ENCODE assay signal across 1 cellular context in the genomic region with DNA sequence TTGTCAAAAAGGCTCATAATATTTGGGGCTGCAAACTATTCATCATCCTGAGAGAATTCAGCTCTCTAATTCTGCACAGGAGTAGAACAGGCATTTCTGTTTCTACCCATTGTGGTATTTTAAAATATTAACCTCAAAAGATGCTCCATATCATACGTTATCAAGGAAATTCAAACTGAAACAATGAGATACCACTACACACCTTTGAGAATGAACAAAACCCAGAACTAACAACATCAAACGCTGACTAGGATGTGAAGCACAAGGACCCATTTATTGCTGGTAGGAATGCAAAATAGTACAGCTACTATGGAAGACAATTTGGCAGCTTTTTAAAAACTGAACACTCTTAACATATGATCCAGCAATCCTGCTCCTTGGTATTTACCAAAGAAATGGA.
TF ChIP-seq lines count a peak whose summit lies in the region.

No MANE protein-coding gene starts in this region.

TF ChIP-seq in GM23338, 12 proteins besides CTCF, POLR2A, EP300 and RAD21 (continued from another document):
- TF ChIP-seq, protein P1, sequence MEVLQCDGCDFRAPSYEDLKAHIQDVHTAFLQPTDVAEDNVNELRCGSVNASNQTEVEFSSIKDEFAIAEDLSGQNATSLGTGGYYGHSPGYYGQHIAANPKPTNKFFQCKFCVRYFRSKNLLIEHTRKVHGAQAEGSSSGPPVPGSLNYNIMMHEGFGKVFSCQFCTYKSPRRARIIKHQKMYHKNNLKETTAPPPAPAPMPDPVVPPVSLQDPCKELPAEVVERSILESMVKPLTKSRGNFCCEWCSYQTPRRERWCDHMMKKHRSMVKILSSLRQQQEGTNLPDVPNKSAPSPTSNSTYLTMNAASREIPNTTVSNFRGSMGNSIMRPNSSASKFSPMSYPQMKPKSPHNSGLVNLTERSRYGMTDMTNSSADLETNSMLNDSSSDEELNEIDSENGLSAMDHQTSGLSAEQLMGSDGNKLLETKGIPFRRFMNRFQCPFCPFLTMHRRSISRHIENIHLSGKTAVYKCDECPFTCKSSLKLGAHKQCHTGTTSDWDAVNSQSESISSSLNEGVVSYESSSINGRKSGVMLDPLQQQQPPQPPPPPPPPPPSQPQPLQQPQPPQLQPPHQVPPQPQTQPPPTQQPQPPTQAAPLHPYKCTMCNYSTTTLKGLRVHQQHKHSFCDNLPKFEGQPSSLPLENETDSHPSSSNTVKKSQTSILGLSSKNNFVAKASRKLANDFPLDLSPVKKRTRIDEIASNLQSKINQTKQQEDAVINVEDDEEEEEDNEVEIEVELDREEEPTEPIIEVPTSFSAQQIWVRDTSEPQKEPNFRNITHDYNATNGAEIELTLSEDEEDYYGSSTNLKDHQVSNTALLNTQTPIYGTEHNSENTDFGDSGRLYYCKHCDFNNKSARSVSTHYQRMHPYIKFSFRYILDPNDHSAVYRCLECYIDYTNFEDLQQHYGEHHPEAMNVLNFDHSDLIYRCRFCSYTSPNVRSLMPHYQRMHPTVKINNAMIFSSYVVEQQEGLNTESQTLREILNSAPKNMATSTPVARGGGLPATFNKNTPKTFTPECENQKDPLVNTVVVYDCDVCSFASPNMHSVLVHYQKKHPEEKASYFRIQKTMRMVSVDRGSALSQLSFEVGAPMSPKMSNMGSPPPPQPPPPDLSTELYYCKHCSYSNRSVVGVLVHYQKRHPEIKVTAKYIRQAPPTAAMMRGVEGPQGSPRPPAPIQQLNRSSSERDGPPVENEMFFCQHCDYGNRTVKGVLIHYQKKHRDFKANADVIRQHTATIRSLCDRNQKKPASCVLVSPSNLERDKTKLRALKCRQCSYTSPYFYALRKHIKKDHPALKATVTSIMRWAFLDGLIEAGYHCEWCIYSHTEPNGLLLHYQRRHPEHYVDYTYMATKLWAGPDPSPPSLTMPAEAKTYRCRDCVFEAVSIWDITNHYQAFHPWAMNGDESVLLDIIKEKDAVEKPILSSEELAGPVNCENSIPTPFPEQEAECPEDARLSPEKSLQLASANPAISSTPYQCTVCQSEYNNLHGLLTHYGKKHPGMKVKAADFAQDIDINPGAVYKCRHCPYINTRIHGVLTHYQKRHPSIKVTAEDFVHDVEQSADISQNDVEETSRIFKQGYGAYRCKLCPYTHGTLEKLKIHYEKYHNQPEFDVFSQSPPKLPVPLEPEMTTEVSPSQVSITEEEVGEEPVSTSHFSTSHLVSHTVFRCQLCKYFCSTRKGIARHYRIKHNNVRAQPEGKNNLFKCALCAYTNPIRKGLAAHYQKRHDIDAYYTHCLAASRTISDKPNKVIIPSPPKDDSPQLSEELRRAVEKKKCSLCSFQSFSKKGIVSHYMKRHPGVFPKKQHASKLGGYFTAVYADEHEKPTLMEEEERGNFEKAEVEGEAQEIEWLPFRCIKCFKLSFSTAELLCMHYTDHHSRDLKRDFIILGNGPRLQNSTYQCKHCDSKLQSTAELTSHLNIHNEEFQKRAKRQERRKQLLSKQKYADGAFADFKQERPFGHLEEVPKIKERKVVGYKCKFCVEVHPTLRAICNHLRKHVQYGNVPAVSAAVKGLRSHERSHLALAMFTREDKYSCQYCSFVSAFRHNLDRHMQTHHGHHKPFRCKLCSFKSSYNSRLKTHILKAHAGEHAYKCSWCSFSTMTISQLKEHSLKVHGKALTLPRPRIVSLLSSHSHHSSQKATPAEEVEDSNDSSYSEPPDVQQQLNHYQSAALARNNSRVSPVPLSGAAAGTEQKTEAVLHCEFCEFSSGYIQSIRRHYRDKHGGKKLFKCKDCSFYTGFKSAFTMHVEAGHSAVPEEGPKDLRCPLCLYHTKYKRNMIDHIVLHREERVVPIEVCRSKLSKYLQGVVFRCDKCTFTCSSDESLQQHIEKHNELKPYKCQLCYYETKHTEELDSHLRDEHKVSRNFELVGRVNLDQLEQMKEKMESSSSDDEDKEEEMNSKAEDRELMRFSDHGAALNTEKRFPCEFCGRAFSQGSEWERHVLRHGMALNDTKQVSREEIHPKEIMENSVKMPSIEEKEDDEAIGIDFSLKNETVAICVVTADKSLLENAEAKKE (CRISPR knock-in tag; IDR thresholded peaks at IDR 0.05), result no peak
- TF ChIP-seq, protein P2, sequence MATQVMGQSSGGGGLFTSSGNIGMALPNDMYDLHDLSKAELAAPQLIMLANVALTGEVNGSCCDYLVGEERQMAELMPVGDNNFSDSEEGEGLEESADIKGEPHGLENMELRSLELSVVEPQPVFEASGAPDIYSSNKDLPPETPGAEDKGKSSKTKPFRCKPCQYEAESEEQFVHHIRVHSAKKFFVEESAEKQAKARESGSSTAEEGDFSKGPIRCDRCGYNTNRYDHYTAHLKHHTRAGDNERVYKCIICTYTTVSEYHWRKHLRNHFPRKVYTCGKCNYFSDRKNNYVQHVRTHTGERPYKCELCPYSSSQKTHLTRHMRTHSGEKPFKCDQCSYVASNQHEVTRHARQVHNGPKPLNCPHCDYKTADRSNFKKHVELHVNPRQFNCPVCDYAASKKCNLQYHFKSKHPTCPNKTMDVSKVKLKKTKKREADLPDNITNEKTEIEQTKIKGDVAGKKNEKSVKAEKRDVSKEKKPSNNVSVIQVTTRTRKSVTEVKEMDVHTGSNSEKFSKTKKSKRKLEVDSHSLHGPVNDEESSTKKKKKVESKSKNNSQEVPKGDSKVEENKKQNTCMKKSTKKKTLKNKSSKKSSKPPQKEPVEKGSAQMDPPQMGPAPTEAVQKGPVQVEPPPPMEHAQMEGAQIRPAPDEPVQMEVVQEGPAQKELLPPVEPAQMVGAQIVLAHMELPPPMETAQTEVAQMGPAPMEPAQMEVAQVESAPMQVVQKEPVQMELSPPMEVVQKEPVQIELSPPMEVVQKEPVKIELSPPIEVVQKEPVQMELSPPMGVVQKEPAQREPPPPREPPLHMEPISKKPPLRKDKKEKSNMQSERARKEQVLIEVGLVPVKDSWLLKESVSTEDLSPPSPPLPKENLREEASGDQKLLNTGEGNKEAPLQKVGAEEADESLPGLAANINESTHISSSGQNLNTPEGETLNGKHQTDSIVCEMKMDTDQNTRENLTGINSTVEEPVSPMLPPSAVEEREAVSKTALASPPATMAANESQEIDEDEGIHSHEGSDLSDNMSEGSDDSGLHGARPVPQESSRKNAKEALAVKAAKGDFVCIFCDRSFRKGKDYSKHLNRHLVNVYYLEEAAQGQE (IDR thresholded peaks at IDR 0.05; ENCODE audit: unreplicated experiment), result no peak
- TF ChIP-seq, protein P3, sequence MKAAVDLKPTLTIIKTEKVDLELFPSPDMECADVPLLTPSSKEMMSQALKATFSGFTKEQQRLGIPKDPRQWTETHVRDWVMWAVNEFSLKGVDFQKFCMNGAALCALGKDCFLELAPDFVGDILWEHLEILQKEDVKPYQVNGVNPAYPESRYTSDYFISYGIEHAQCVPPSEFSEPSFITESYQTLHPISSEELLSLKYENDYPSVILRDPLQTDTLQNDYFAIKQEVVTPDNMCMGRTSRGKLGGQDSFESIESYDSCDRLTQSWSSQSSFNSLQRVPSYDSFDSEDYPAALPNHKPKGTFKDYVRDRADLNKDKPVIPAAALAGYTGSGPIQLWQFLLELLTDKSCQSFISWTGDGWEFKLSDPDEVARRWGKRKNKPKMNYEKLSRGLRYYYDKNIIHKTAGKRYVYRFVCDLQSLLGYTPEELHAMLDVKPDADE (IDR thresholded peaks at IDR 0.05), result no peak
TF ChIP-seq in GM23338: peak in this region for 0.
